30 cellular contexts compared by ENCODE assay signal in genomic region chr1:114043548-114043947, GRCh38.
"Had no signal": no experiment of that assay in that cellular context is flagged by ENCODE, and none has a peak within 500 bp of the region (broad histone marks: within the 10 kb centered on the region; RNA-seq: fewer than 3 reads in every experiment).

No MANE protein-coding gene starts in this region.

- ATAC-seq: activated CD4-positive, CD25-positive, alpha-beta regulatory T cell treated with anti-CD3 and anti-CD28 coated beads, Interleukin-2, amount 50 U/mL, for 24 hours; activated CD8-positive, alpha-beta T cell treated with anti-CD3 and anti-CD28 coated beads for 36 hours; activated naive CD8-positive, alpha-beta T cell treated with anti-CD3 and anti-CD28 coated beads, Interleukin-2, amount 50 U/mL, for 24 hours; activated T-cell treated with anti-CD3 and anti-CD28 coated beads, Interleukin-2, amount 50 U/mL, for 4 hours; activated T-helper 17 cell treated with anti-CD3 and anti-CD28 coated beads, Interleukin-2, amount 50 U/mL, for 72 hours; body of pancreas; esophagus mucosa had no signal

- DNase-seq: activated B cell treated with CpG ODN at 0.5 μM for 24 hours; activated CD4-positive, alpha-beta T cell treated with anti-CD3 and anti-CD28 coated beads for 48 hours; activated CD4-positive, alpha-beta T cell treated with anti-CD3 and anti-CD28 coated beads, Interleukin-2, amount 50 U/mL, for 1 hour; activated CD4-positive, alpha-beta T cell treated with anti-CD3 and anti-CD28 coated beads, Interleukin-2, amount 50 U/mL, for 48 hours; activated CD8-positive, alpha-beta memory T cell treated with anti-CD3 and anti-CD28 coated beads for 24 hours; activated CD8-positive, alpha-beta T cell treated with anti-CD3 and anti-CD28 coated beads for 36 hours; activated effector memory CD4-positive, alpha-beta T cell treated with Interleukin-2 at 50 U/mL for 16 hours; activated gamma-delta T cell treated with Interleukin-2 at 50 U/mL for 16 hours; activated naive CD4-positive, alpha-beta T cell treated with Interleukin-2 at 50 U/mL for 16 hours; activated naive CD8-positive, alpha-beta T cell treated with anti-CD3 and anti-CD28 coated beads for 36 hours; activated naive CD8-positive, alpha-beta T cell treated with anti-CD3 and anti-CD28 coated beads, Interleukin-2, amount 50 U/mL, for 24 hours; activated T-cell treated with anti-CD3 and anti-CD28 coated beads, Interleukin-2, amount 50 U/mL, for 4 hours; adrenal gland; amygdala; aorta; body of pancreas; central memory CD4-positive, alpha-beta T cell; cerebellar nuclear complex; colonic mucosa; effector CD8-positive, alpha-beta T cell; foreskin fibroblast; heart left ventricle; T-helper 2 cell had no signal

- H3K36me3 ChIP-seq: adrenal gland, colonic mucosa, heart left ventricle had no signal

- H3K9me3 ChIP-seq: adrenal gland, body of pancreas, colonic mucosa had no signal

- FAIRE-seq: endothelial cell of umbilical vein, frontal cortex, TTC549 had no signal

- H3K27ac ChIP-seq: adrenal gland, body of pancreas, colonic mucosa, heart left ventricle, VCaP had no signal

- H3K27me3 ChIP-seq: adrenal gland, body of pancreas, colonic mucosa, heart left ventricle had no signal

- H3K4me3 ChIP-seq: adrenal gland, body of pancreas, colonic mucosa, heart left ventricle had no signal

- H3K4me1 ChIP-seq: body of pancreas, colonic mucosa had no signal
